In the genomic region with DNA sequence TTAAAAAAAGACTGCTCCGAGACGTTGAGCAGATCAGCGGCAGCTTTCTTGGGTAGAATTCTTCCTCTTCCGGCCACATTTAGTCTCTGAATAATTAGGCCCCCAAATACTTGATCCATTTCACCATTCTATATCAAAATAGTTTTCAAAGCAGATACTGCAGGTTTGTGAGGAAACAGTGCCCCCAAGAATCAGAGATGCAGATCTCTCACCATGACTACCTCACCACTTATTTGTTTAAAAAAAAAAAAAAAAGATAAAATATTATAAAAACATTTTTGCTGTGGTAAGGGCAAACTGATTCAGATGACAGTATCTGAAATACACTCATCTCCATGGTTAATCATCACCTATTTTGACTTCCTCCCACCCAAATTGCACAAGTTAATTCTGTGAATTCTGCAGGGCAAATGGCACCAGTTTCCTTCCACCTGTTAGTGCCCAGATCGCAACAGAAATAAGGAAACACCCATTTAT, we compare ENCODE assay signal across 13 cellular contexts.
A peak's percentile ranks its signal among the peaks of the same experiment; 100 is the strongest.
DNase-seq lines count a peak whose midpoint lies in the region; ATAC-seq and TF ChIP-seq lines count a peak whose summit lies in the region.
"Had no signal": no experiment of that assay in that cellular context is flagged by ENCODE, and none has a peak within 500 bp of the region (broad histone marks: within the 10 kb centered on the region; RNA-seq: fewer than 3 reads in every experiment).

No MANE protein-coding gene starts in this region.

- H3K36me3 ChIP-seq in SU-DHL-6 (ENCODE audit: low read length): peaks cover 25% of the 10 kb centered on the region
- H3K36me3 ChIP-seq in H7 (replicated peaks; ENCODE audit: control insufficient read depth, insufficient read depth, low read length): no peaks in the 10 kb centered on the region

- H3K4me3 ChIP-seq in SU-DHL-6 (ENCODE audit: insufficient read depth, low read length, poor library complexity, severe bottlenecking) (no peak overlapping the region), H7 (ENCODE audit: insufficient read depth, low read depth, low read length) (no peak overlapping the region)
- H3K4me3 ChIP-seq: esophagus squamous epithelium, SK-N-MC, upper lobe of left lung had no signal

- H3K4me3 Mint-ChIP-seq in CD4-positive, alpha-beta T cell: peak overlapping the region; percentile 87

- peak; percentile 57 for ATAC-seq in CD4-positive, alpha-beta T cell (ENCODE audit: poor library complexity)
- ATAC-seq in GM19452 (IDR thresholded peaks at IDR 0.05; ENCODE audit: unreplicated experiment) (peak; percentile 66), left colon (peak; percentile 30), HG03565 (IDR thresholded peaks at IDR 0.05; ENCODE audit: unreplicated experiment) (no peak)

- intact Hi-C loops in CD4-positive, alpha-beta T cell (cut with DNase I, micrococcal nuclease): loop anchor here in 1 of 2 experiments (1.0 to 2.0 kb wide), 2 partner anchors 8 to 84 kb away; no protein-coding TSS in a partner anchor
- intact Hi-C loops in left colon (cut with DNase I, micrococcal nuclease): no loop called here

- peaks cover 97% of the 10 kb centered on the region for H3K4me1 Mint-ChIP-seq in CD4-positive, alpha-beta T cell (ENCODE audit: low read depth)

- peak overlapping the region; percentile 82 for H3K27ac ChIP-seq in CD4-positive, alpha-beta T cell (ENCODE audit: low read depth, low read length)
- peak overlapping the region; percentile 40 for H3K27ac ChIP-seq in SU-DHL-6 (ENCODE audit: low read depth, low read length)
- H3K27ac ChIP-seq: SK-N-MC had no signal

- H3K27ac Mint-ChIP-seq in CD4-positive, alpha-beta T cell: peak overlapping the region; percentile 98

- peaks cover 100% of the 10 kb centered on the region for H3K79me2 ChIP-seq in SU-DHL-6 (ENCODE audit: insufficient read depth, low read length)

- no peak overlapping the region for H2AFZ ChIP-seq in SU-DHL-6 (ENCODE audit: low read depth, low read length, severe bottlenecking)

- peaks cover 30% of the 10 kb centered on the region; the same call in 1 of the 2 replicates for H3F3A ChIP-seq in SU-DHL-6 (ENCODE audit: insufficient read depth)

- peaks cover 6% of the 10 kb centered on the region for H3K9me3 ChIP-seq in CD4-positive, alpha-beta T cell (ENCODE audit: control insufficient read depth, low read length)
- H3K9me3 ChIP-seq in SU-DHL-6 (ENCODE audit: insufficient read depth, low read length): no peaks in the 10 kb centered on the region
- H3K9me3 ChIP-seq: esophagus squamous epithelium, upper lobe of left lung had no signal

- no peaks in the 10 kb centered on the region for H3K9me2 ChIP-seq in SU-DHL-6 (replicated peaks; ENCODE audit: insufficient read depth, low read length)

- POLR2A ChIA-PET in CD4-positive, alpha-beta T cell (lab: Charles Lee): interaction anchor here (0.6 to 4.0 kb wide), 14 partner anchors 9 to 379 kb away, joined by 3 to 28 read pairs (median 6); a partner anchor contains a TSS

- H3K27me3 ChIP-seq in CD4-positive, alpha-beta T cell (ENCODE audit: control insufficient read depth, insufficient read depth, low read length): no peaks in the 10 kb centered on the region
- H3K27me3 ChIP-seq in SU-DHL-6 (ENCODE audit: low read length) (no peaks in the 10 kb centered on the region), H7 (ENCODE audit: control insufficient read depth, insufficient read depth, low read length) (no peaks in the 10 kb centered on the region)
- H3K27me3 ChIP-seq: esophagus squamous epithelium, upper lobe of left lung had no signal

- peaks cover 60% of the 10 kb centered on the region for H3K36me3 Mint-ChIP-seq in CD4-positive, alpha-beta T cell (ENCODE audit: low read depth)

- H3K9me3 Mint-ChIP-seq in CD4-positive, alpha-beta T cell: no peaks in the 10 kb centered on the region

- H3K9ac ChIP-seq in SU-DHL-6 (ENCODE audit: low read length): no peak overlapping the region

- CTCF ChIA-PET in CD4-positive, alpha-beta T cell (lab: Charles Lee): interaction anchor here (0.6 to 1.9 kb wide), 11 partner anchors 8 to 278 kb away, joined by 3 to 7 read pairs (median 3); no protein-coding TSS in a partner anchor

- no peak for TF ChIP-seq CTCF in CD4-positive, alpha-beta T cell (IDR thresholded peaks at IDR 0.05)
- no peak for TF ChIP-seq CTCF in SU-DHL-6 (IDR thresholded peaks at IDR 0.05; ENCODE audit: insufficient read depth, low read length, poor library complexity, severe bottlenecking)

- H3K27me3 Mint-ChIP-seq in CD4-positive, alpha-beta T cell: no peaks in the 10 kb centered on the region

- peak overlapping the region; percentile 57 for H3K4me2 ChIP-seq in SU-DHL-6 (ENCODE audit: low read depth, low read length, poor library complexity, severe bottlenecking)

- no peak for DNase-seq in CD4-positive, alpha-beta T cell
- DNase-seq in left colon (no peak), NCI-H2227 (lab: John Stamatoyannopoulos, UW; ENCODE audit: unreplicated experiment) (no peak), H7 (no peak), mucosa of gallbladder (ENCODE audit: low spot score) (no peak)
- DNase-seq: DMS153, esophagus squamous epithelium, mammary epithelial cell, upper lobe of left lung had no signal

- H4K20me1 ChIP-seq in SU-DHL-6 (ENCODE audit: low read depth, low read length): peaks cover 35% of the 10 kb centered on the region
